In genomic region chr17:29568331-29569244, GRCh38 we compare ENCODE assay signal across 8 cellular contexts. TPM values are rescaled to one million over a fixed set of nuclear protein-coding genes. Genes with fewer than 3 reads are reported as not detected.
DNase-seq lines count a peak whose midpoint lies in the region; ATAC-seq and TF ChIP-seq lines count a peak whose summit lies in the region.

Gene TP53I13, plus strand, starts transcription at chr17:29568701. Its CDS starts 58 bp downstream, at chr17:29568759.

- H3K4me1 ChIP-seq in gastroesophageal sphincter (peaks cover 0 to 88% (median 18%) of the 10 kb centered on the region in 3 donors), thymus (ENCODE audit: control insufficient read depth, insufficient read depth, low read length) (peaks cover 18% of the 10 kb centered on the region)

- WGBS in gastroesophageal sphincter (ENCODE audit: low coverage in 1 of 2), 2 donors = 0 to 1% methylated on average over 3 to 12 of the region's 85 CpGs
- under 1% methylated on average over 85 of the region's 85 CpGs for WGBS in thymus

- TF ChIP-seq EP300 in gastroesophageal sphincter (IDR thresholded peaks at IDR 0.05) = no peak

- H3K9me3 ChIP-seq in gastroesophageal sphincter = no peaks in the 10 kb centered on the region
- no peaks in the 10 kb centered on the region for H3K9me3 ChIP-seq in thymus (ENCODE audit: control insufficient read depth)

- peak; percentile 90 for DNase-seq in Calu3
- DNase-seq in Kasumi-1 (lab: John Stamatoyannopoulos, UW) = peak; percentile 79 to 83
- peak; percentile 91 for DNase-seq in SK-N-DZ (ENCODE audit: low spot score)
- peak; percentile 49 to 91 (median 69) for DNase-seq in activated naive CD4-positive, alpha-beta T cell (lab: John Stamatoyannopoulos, UW)
- peak in 48 of 56 donors; percentile 42 to 90 (median 70) for DNase-seq in nucleus accumbens (lab: John Stamatoyannopoulos, UW)

- H3K4me1 Mint-ChIP-seq in Calu3 (ENCODE audit: low read depth, unreplicated experiment) = no peaks in the 10 kb centered on the region

- no peaks in the 10 kb centered on the region for H3K27me3 ChIP-seq in gastroesophageal sphincter
- peaks cover 12% of the 10 kb centered on the region for H3K27me3 ChIP-seq in thymus (ENCODE audit: control insufficient read depth, insufficient read depth)

- peak; percentile 34 to 40 for TF ChIP-seq POLR2A in gastroesophageal sphincter (IDR thresholded peaks at IDR 0.05)

- CTCF ChIA-PET in Calu3 (lab: Charles Lee) = interaction anchor here (1.8 to 2.6 kb wide), 2 partner anchors 23 to 49 kb away, joined by 5 to 7 read pairs; no protein-coding TSS in a partner anchor

- peak within 1 kb of the TSS; percentile 66 to 93 (median 89) for H3K27ac ChIP-seq in gastroesophageal sphincter
- H3K27ac ChIP-seq in thymus (ENCODE audit: low read depth) = peak within 1 kb of the TSS; percentile 90

- H3K36me3 ChIP-seq in gastroesophageal sphincter = peaks cover 0 to 12% of the 10 kb centered on the region in 2 donors
- peaks cover 10% of the 10 kb centered on the region for H3K36me3 ChIP-seq in thymus (ENCODE audit: control insufficient read depth, insufficient read depth)

- peak; percentile 41 for ATAC-seq in GM21528 (IDR thresholded peaks at IDR 0.05; ENCODE audit: low FRiP score, unreplicated experiment)
- peak; percentile 71 for ATAC-seq in gastroesophageal sphincter

- H3K4me3 Mint-ChIP-seq in Calu3 (ENCODE audit: low read depth, unreplicated experiment) = peak within 1 kb of the TSS; percentile 85

- TF ChIP-seq CTCF in Calu3 (IDR thresholded peaks at IDR 0.05; ENCODE audit: unreplicated experiment) (no peak), gastroesophageal sphincter (IDR thresholded peaks at IDR 0.05) (no peak)

- peaks cover 50% of the 10 kb centered on the region for H3K36me3 Mint-ChIP-seq in Calu3 (ENCODE audit: insufficient read depth, unreplicated experiment)

- H3K4me3 ChIP-seq in gastroesophageal sphincter = peak within 1 kb of the TSS; percentile 48 to 85
- peak within 1 kb of the TSS; percentile 74 for H3K4me3 ChIP-seq in thymus (ENCODE audit: low read length)

- no TSS peak for BruUV-seq in Calu3 (replicated peaks; lab: Mats Ljungman, UMichigan)

- H3K9me3 Mint-ChIP-seq in Calu3 (ENCODE audit: low read depth, unreplicated experiment) = no peaks in the 10 kb centered on the region

- intact Hi-C loops in Calu3 (cut with micrococcal nuclease; ENCODE audit: unreplicated experiment) = no loop called here

- peak within 1 kb of the TSS; percentile 72 for H3K27ac Mint-ChIP-seq in Calu3 (ENCODE audit: unreplicated experiment)

- H3K27me3 Mint-ChIP-seq in Calu3 (ENCODE audit: unreplicated experiment) = no peaks in the 10 kb centered on the region

RNA-seq across cellular contexts. Expression of gene TP53I13, which starts in this region (rescaled TPM):
- total RNA-seq in Calu3 (2022) (32.8 and 35.1 TPM in 2 replicates), gastroesophageal sphincter (10 to 100 TPM; 41.5 to 57.3 (median 52.1) TPM)
- 111 and 124 TPM in 2 replicates for polyA plus RNA-seq in SK-N-DZ (2014; cell fraction: cytosol; rRNA removed)
- 452 and 459 TPM in 2 replicates for polyA plus RNA-seq in SK-N-DZ (2014; cell fraction: nucleus; rRNA removed)
- polyA plus RNA-seq in thymus = 98.2 TPM

Comparison
In these comparisons a context has a peak if more than half of its experiments do, and no peak if none do; other contexts are left out.
1. Peak in every context shown above with its lines: DNase-seq, ATAC-seq, H3K4me3 ChIP-seq and H3K27ac ChIP-seq.